1 cellular context compared by ENCODE assay signal in genomic region chr19:46371371-46371901, GRCh38.
TF ChIP-seq lines count a peak whose summit lies in the region.

No MANE protein-coding gene starts in this region.

TF ChIP-seq in HepG2, 621 proteins besides CTCF, POLR2A, EP300 and RAD21:
- no peak for TF ChIP-seq ZNF75D (CRISPR knock-in tag; IDR thresholded peaks at IDR 0.05; ENCODE audit: borderline replicate concordance)
- no peak for TF ChIP-seq NFYC (CRISPR knock-in tag; IDR thresholded peaks at IDR 0.05)
- no peak for TF ChIP-seq ELK4 (CRISPR knock-in tag; IDR thresholded peaks at IDR 0.05; ENCODE audit: borderline replicate concordance)
- no peak for TF ChIP-seq XRCC5 (optimal IDR thresholded peaks at IDR 0.05; ENCODE audit: low read length)
- TF ChIP-seq ZNF644 (CRISPR knock-in tag; IDR thresholded peaks at IDR 0.05; ENCODE audit: low read depth) = no peak
- no peak for TF ChIP-seq ZNF761 (CRISPR knock-in tag; conservative IDR thresholded peaks at IDR 0.05)
- no peak for TF ChIP-seq ZNF790 (CRISPR knock-in tag; IDR thresholded peaks at IDR 0.05; ENCODE audit: borderline replicate concordance)
- no peak for TF ChIP-seq ZNF563 (CRISPR knock-in tag; IDR thresholded peaks at IDR 0.05)
- TF ChIP-seq ESRRA (CRISPR knock-in tag; IDR thresholded peaks at IDR 0.05; ENCODE audit: low read depth) = no peak
- no peak for TF ChIP-seq KMT2B (CRISPR knock-in tag; IDR thresholded peaks at IDR 0.05)
- no peak for TF ChIP-seq MTA1 (CRISPR knock-in tag; IDR thresholded peaks at IDR 0.05; ENCODE audit: borderline replicate concordance)
- no peak for TF ChIP-seq ZNF329 (CRISPR knock-in tag; IDR thresholded peaks at IDR 0.05; ENCODE audit: low read depth)
- TF ChIP-seq FOXA3 (CRISPR knock-in tag; IDR thresholded peaks at IDR 0.05) = no peak
